ENCODE assay signal across 34 cellular contexts in genomic region chr11:61719968-61720367, GRCh38. TPM values are rescaled to one million over a fixed set of nuclear protein-coding genes. Genes with fewer than 3 reads are reported as not detected.
"Had no signal": no experiment of that assay in that cellular context is flagged by ENCODE, and none has a peak within 500 bp of the region (broad histone marks: within the 10 kb centered on the region; RNA-seq: fewer than 3 reads in every experiment).

No MANE protein-coding gene starts in this region.

- H3K4me3 ChIP-seq: ascending aorta, coronary artery, esophagus muscularis mucosa, gastrocnemius medialis had no signal

- H3K27ac ChIP-seq: ascending aorta, brain microvascular endothelial cell, esophagus muscularis mucosa, foreskin keratinocyte, gastrocnemius medialis, WERI-Rb-1 had no signal

- H3K4me1 Mint-ChIP-seq: activated B cell treated with CpG ODN at 0.5 μM for 24 hours; activated naive CD4-positive, alpha-beta T cell treated with anti-CD3 and anti-CD28 coated beads, Interleukin-2, amount 10 ng/mL, durations not matched to agents 7 days and 5 days; activated naive CD8-positive, alpha-beta T cell treated with anti-CD3 and anti-CD28 coated beads, Interleukin-2, amount 10 ng/mL, durations not matched to agents 7 days and 5 days; central memory CD8-positive, alpha-beta T cell; T-cell had no signal

- H3K4me3 Mint-ChIP-seq: activated B cell treated with CpG ODN at 0.5 μM for 24 hours; activated CD8-positive, alpha-beta T cell treated with anti-CD3 and anti-CD28 coated beads for 36 hours; activated naive CD4-positive, alpha-beta T cell treated with anti-CD3 and anti-CD28 coated beads, Interleukin-2, amount 10 ng/mL, durations not matched to agents 7 days and 5 days; activated naive CD8-positive, alpha-beta T cell treated with anti-CD3 and anti-CD28 coated beads, Interleukin-2, amount 10 ng/mL, durations not matched to agents 7 days and 5 days; activated T-cell treated with anti-CD3 and anti-CD28 coated beads, Interleukin-2, amount 50 U/mL, for 4 hours; activated T-helper 1 cell treated with anti-CD3 and anti-CD28 coated beads, Interleukin-12 subunit alpha, Interleukin-12 subunit beta, Interleukin-2, Interleukin-4 antibody, amounts not matched to agents 30 ng/mL and 10 ng/mL and 1 ng/mL, durations not matched to agents 14 hours and 24 hours and 36 hours; central memory CD8-positive, alpha-beta T cell; effector memory CD8-positive, alpha-beta T cell; T-cell; T-helper 17 cell; T-helper 2 cell treated with Interferon-gamma antibody and Interleukin-4, amounts not matched to agents 5 μg/mL and 100 μg/mL, for 36 hours had no signal

- FAIRE-seq: bronchial epithelial cell had no signal

- H3K36me3 Mint-ChIP-seq: activated naive CD4-positive, alpha-beta T cell treated with anti-CD3 and anti-CD28 coated beads, Interleukin-2, amount 10 ng/mL, durations not matched to agents 7 days and 5 days; activated naive CD4-positive, alpha-beta T cell treated with anti-CD3 and anti-CD28 coated beads, Interleukin-2, amount 50 U/mL, for 72 hours; activated naive CD8-positive, alpha-beta T cell treated with anti-CD3 and anti-CD28 coated beads, Interleukin-2, amount 10 ng/mL, durations not matched to agents 7 days and 5 days; T-cell had no signal

- H3K9me3 ChIP-seq: ascending aorta, esophagus muscularis mucosa, gastrocnemius medialis, heart left ventricle had no signal

- H3K36me3 ChIP-seq: ascending aorta, gastrocnemius medialis, WERI-Rb-1 had no signal

- H3K27me3 ChIP-seq: ascending aorta, brain microvascular endothelial cell, esophagus muscularis mucosa, gastrocnemius medialis, heart left ventricle had no signal

- H3K4me1 ChIP-seq: foreskin keratinocyte had no signal

- H3K9me3 Mint-ChIP-seq: activated B cell treated with CpG ODN at 0.5 μM for 24 hours; activated CD8-positive, alpha-beta T cell treated with anti-CD3 and anti-CD28 coated beads for 36 hours; activated naive CD4-positive, alpha-beta T cell treated with anti-CD3 and anti-CD28 coated beads, Interleukin-2, amount 10 ng/mL, durations not matched to agents 7 days and 5 days; activated naive CD4-positive, alpha-beta T cell treated with anti-CD3 and anti-CD28 coated beads, Interleukin-2, amount 50 U/mL, for 72 hours; activated naive CD8-positive, alpha-beta T cell treated with anti-CD3 and anti-CD28 coated beads, Interleukin-2, amount 10 ng/mL, durations not matched to agents 7 days and 5 days; activated T-cell treated with anti-CD3 and anti-CD28 coated beads, Interleukin-2, amount 50 U/mL, for 4 hours; activated T-helper 1 cell treated with anti-CD3 and anti-CD28 coated beads, Interleukin-12 subunit alpha, Interleukin-12 subunit beta, Interleukin-2, Interleukin-4 antibody, amounts not matched to agents 30 ng/mL and 10 ng/mL and 1 ng/mL, durations not matched to agents 14 hours and 24 hours and 36 hours; activated T-helper 2 cell treated with anti-CD3 and anti-CD28 coated beads, Interferon-gamma antibody, Interleukin-2, Interleukin-4, amounts not matched to agents 10 μg/mL and 5 μg/mL and 100 μg/mL, durations not matched to agents 14 hours and 24 hours and 36 hours; central memory CD8-positive, alpha-beta T cell; effector memory CD8-positive, alpha-beta T cell; T-cell; T-helper 2 cell treated with Interferon-gamma antibody and Interleukin-4, amounts not matched to agents 5 μg/mL and 100 μg/mL, for 36 hours had no signal

- H3K27me3 Mint-ChIP-seq: activated B cell treated with CpG ODN at 0.5 μM for 24 hours; activated CD8-positive, alpha-beta T cell treated with anti-CD3 and anti-CD28 coated beads for 36 hours; central memory CD8-positive, alpha-beta T cell; T-helper 17 cell had no signal

- H3K27ac Mint-ChIP-seq: activated B cell treated with CpG ODN at 0.5 μM for 24 hours; activated CD8-positive, alpha-beta T cell treated with anti-CD3 and anti-CD28 coated beads for 36 hours; activated naive CD4-positive, alpha-beta T cell treated with anti-CD3 and anti-CD28 coated beads, Interleukin-2, amount 10 ng/mL, durations not matched to agents 7 days and 5 days; activated naive CD4-positive, alpha-beta T cell treated with anti-CD3 and anti-CD28 coated beads, Interleukin-2, amount 50 U/mL, for 72 hours; activated naive CD8-positive, alpha-beta T cell treated with anti-CD3 and anti-CD28 coated beads, Interleukin-2, amount 10 ng/mL, durations not matched to agents 7 days and 5 days; activated T-helper 1 cell treated with anti-CD3 and anti-CD28 coated beads, Interleukin-12 subunit alpha, Interleukin-12 subunit beta, Interleukin-2, Interleukin-4 antibody, amounts not matched to agents 30 ng/mL and 10 ng/mL and 1 ng/mL, durations not matched to agents 14 hours and 24 hours and 36 hours; activated T-helper 2 cell treated with anti-CD3 and anti-CD28 coated beads, Interferon-gamma antibody, Interleukin-2, Interleukin-4, amounts not matched to agents 10 μg/mL and 5 μg/mL and 100 μg/mL, durations not matched to agents 14 hours and 24 hours and 36 hours; effector memory CD8-positive, alpha-beta T cell; T-cell; T-helper 17 cell; T-helper 2 cell treated with Interferon-gamma antibody and Interleukin-4, amounts not matched to agents 5 μg/mL and 100 μg/mL, for 36 hours had no signal

- ATAC-seq: activated CD4-positive, CD25-positive, alpha-beta regulatory T cell treated with anti-CD3 and anti-CD28 coated beads, Interleukin-2, amount 50 U/mL, for 24 hours; activated CD8-positive, alpha-beta T cell treated with anti-CD3 and anti-CD28 coated beads for 36 hours; activated naive CD4-positive, alpha-beta T cell treated with anti-CD3 and anti-CD28 coated beads, Interleukin-2, amount 50 U/mL, for 72 hours; activated T-cell treated with anti-CD3 and anti-CD28 coated beads, Interleukin-2, amount 50 U/mL, for 4 hours; effector memory CD8-positive, alpha-beta T cell; foreskin keratinocyte; gastrocnemius medialis; heart left ventricle; T-cell; T-helper 17 cell had no signal

- DNase-seq: activated B cell treated with CpG ODN at 0.5 μM for 24 hours; activated CD4-positive, alpha-beta T cell treated with anti-CD3 and anti-CD28 coated beads for 48 hours; activated CD4-positive, alpha-beta T cell treated with anti-CD3 and anti-CD28 coated beads, Interleukin-2, amount 50 U/mL, for 1 hour; activated CD4-positive, alpha-beta T cell treated with anti-CD3 and anti-CD28 coated beads, Interleukin-2, amount 50 U/mL, for 48 hours; activated CD8-positive, alpha-beta memory T cell treated with anti-CD3 and anti-CD28 coated beads for 24 hours; activated CD8-positive, alpha-beta T cell treated with anti-CD3 and anti-CD28 coated beads for 36 hours; activated effector memory CD4-positive, alpha-beta T cell treated with anti-CD3 and anti-CD28 coated beads, Interleukin-2, amount 50 U/mL, for 16 hours; activated naive CD4-positive, alpha-beta T cell; activated naive CD4-positive, alpha-beta T cell treated with anti-CD3 and anti-CD28 coated beads, Interleukin-2, amount 10 ng/mL, durations not matched to agents 7 days and 5 days; activated naive CD8-positive, alpha-beta T cell treated with anti-CD3 and anti-CD28 coated beads, Interleukin-2, amount 10 ng/mL, durations not matched to agents 7 days and 5 days; activated T-cell treated with anti-CD3 and anti-CD28 coated beads, Interleukin-2, amount 50 U/mL, for 4 hours; brain microvascular endothelial cell; dermis blood vessel endothelial cell; effector CD4-positive, alpha-beta T cell; effector memory CD8-positive, alpha-beta T cell; erythroblast; foreskin keratinocyte; gastrocnemius medialis; glutamatergic neuron; heart left ventricle; T-cell; T-helper 17 cell; T1000; WERI-Rb-1 had no signal

RNA-seq across cellular contexts. Expression of gene MYRF, which starts 32.5 kb away (rescaled TPM):
- total RNA-seq: ascending aorta had no signal

RNA-seq across cellular contexts. Expression of gene DAGLA, which starts 39.8 kb away (rescaled TPM):
- total RNA-seq: activated B cell treated with CpG ODN at 0.5 μM for 24 hours had no signal
